ENCODE assay signal across 36 cellular contexts in genomic region chr15:83993591-83993990, GRCh38.
DNase-seq lines count a peak whose midpoint lies in the region; ATAC-seq, FAIRE-seq and TF ChIP-seq lines count a peak whose summit lies in the region.
"Had no signal": no experiment of that assay in that cellular context is flagged by ENCODE, and none has a peak within 500 bp of the region (broad histone marks: within the 10 kb centered on the region; RNA-seq: fewer than 3 reads in every experiment).

No MANE protein-coding gene starts in this region.

- TF ChIP-seq POLR2A in breast epithelium (IDR thresholded peaks at IDR 0.05) (no peak), K562 (conservative IDR thresholded peaks at IDR 0.05) (no peak)

- H3K27ac ChIP-seq in breast epithelium (no peak overlapping the region), K562 (ENCODE audit: extremely low read depth, low read depth, low read length) (no peak overlapping the region)
- H3K27ac ChIP-seq: epithelial cell of prostate, gastrocnemius medialis, left lung, right atrium auricular region, spleen had no signal

- no peak overlapping the region for H2AFZ ChIP-seq in K562 (ENCODE audit: low read depth, low read length)

- H3K9ac ChIP-seq in K562 (ENCODE audit: insufficient read depth in 1 of 2, low read depth in 2 of 2, low read length in 2 of 2), result no peak overlapping the region

- TF ChIP-seq EP300 in K562 (IDR thresholded peaks at IDR 0.05; ENCODE audit: low read length), result no peak

- peak; percentile 5 for TF ChIP-seq CTCF in MCF 10A (IDR thresholded peaks at IDR 0.05; ENCODE audit: unreplicated experiment)
- no peak for TF ChIP-seq CTCF in breast epithelium (IDR thresholded peaks at IDR 0.05)
- 0 out of 2 replicates have a peak, but pooled peaks have one; percentile 17 for TF ChIP-seq CTCF in LNCaP clone FGC (IDR thresholded peaks at IDR 0.05; ENCODE audit: control insufficient read depth, extremely low read depth, insufficient read depth)
- TF ChIP-seq CTCF in K562 (IDR thresholded peaks at IDR 0.05 in 2 of 3, conservative IDR thresholded peaks at IDR 0.05 in 1 of 3; ENCODE audit: insufficient read depth in 2 of 3, low read depth in 1 of 3, low read length in 3 of 3), result no peak
- TF ChIP-seq CTCF in retinal pigment epithelial cell (conservative IDR thresholded peaks at IDR 0.05; ENCODE audit: low read depth, low read length), result peak; percentile 16

- no peaks in the 10 kb centered on the region for H3K27me3 Mint-ChIP-seq in MCF 10A (ENCODE audit: insufficient read depth, unreplicated experiment)
- H3K27me3 Mint-ChIP-seq: activated CD4-positive, alpha-beta memory T cell treated with anti-CD3 and anti-CD28 coated beads for 36 hours; activated naive CD8-positive, alpha-beta T cell treated with anti-CD3 and anti-CD28 coated beads for 36 hours had no signal

- no peaks in the 10 kb centered on the region; the same call in 1 of the 2 replicates for H4K20me1 ChIP-seq in K562 (replicated peaks; ENCODE audit: control insufficient read depth, insufficient read depth, low read length)

- intact Hi-C loops in MCF 10A (cut with micrococcal nuclease) (no loop called here), breast epithelium (cut with DNase I; ENCODE audit: low total_unique reads) (no loop called here), K562 (cut with micrococcal nuclease) (no loop called here)

- TF ChIP-seq RAD21 in K562 (CRISPR knock-in tag; conservative IDR thresholded peaks at IDR 0.05 in 1 of 2, IDR thresholded peaks at IDR 0.05 in 1 of 2), result peak in 1 of 2 experiments; percentile 15; a peak in 1 of 4 replicates

- no peaks in the 10 kb centered on the region for H3K27me3 ChIP-seq in breast epithelium
- H3K27me3 ChIP-seq in K562 (ENCODE audit: control insufficient read depth in 2 of 2, insufficient read depth in 2 of 2, low read length in 2 of 2), result 0 out of 5 replicates have a peak, but pooled peaks cover 0 to 4% of the 10 kb centered on the region in 2 experiments
- H3K27me3 ChIP-seq: ascending aorta, gastrocnemius medialis, left lung, right atrium auricular region, spleen had no signal

- H3K4me1 Mint-ChIP-seq in MCF 10A (ENCODE audit: insufficient read depth, unreplicated experiment), result no peaks in the 10 kb centered on the region
- H3K4me1 Mint-ChIP-seq: activated naive CD8-positive, alpha-beta T cell treated with anti-CD3 and anti-CD28 coated beads for 36 hours; immature natural killer cell; natural killer cell; stimulated activated effector memory CD8-positive, alpha-beta T cell treated with anti-CD3 and anti-CD28 coated beads, Interleukin-12 subunit alpha, Interleukin-12 subunit beta, amount 100 ng/mL, for 72 hours had no signal

- H3K4me3 ChIP-seq in breast epithelium (no peak overlapping the region), LNCaP clone FGC (ENCODE audit: low read depth, low read length) (no peak overlapping the region), K562 (no peak overlapping the region), retinal pigment epithelial cell (ENCODE audit: low read length) (no peak overlapping the region)
- H3K4me3 ChIP-seq: ascending aorta, gastrocnemius medialis, left lung, right atrium auricular region, spleen had no signal

- in situ Hi-C loops in K562 (cut with MboI), result no loop called here

- FAIRE-seq in K562 (lab: Jason Lieb, UNC), result no peak
- FAIRE-seq: HepG2 had no signal

- no peaks in the 10 kb centered on the region for H3K9me3 Mint-ChIP-seq in MCF 10A (ENCODE audit: unreplicated experiment)
- H3K9me3 Mint-ChIP-seq: activated CD4-positive, alpha-beta memory T cell treated with anti-CD3 and anti-CD28 coated beads for 36 hours; activated naive CD8-positive, alpha-beta T cell treated with anti-CD3 and anti-CD28 coated beads for 36 hours; natural killer cell; stimulated activated effector memory CD8-positive, alpha-beta T cell treated with anti-CD3 and anti-CD28 coated beads, Interleukin-12 subunit alpha, Interleukin-12 subunit beta, amount 100 ng/mL, for 72 hours had no signal

- no TSS peak for BruUV-seq in MCF 10A (replicated peaks; lab: Mats Ljungman, UMichigan)
- BruUV-seq in K562 (replicated peaks; lab: Mats Ljungman, UMichigan), result no TSS peak

- no peaks in the 10 kb centered on the region for H3K9me1 ChIP-seq in K562 (ENCODE audit: control insufficient read depth, insufficient read depth, low read length)

- no peaks in the 10 kb centered on the region for H3K36me3 ChIP-seq in breast epithelium
- H3K36me3 ChIP-seq in K562 (ENCODE audit: control insufficient read depth, insufficient read depth, low read length), result no peaks in the 10 kb centered on the region
- H3K36me3 ChIP-seq: ascending aorta, gastrocnemius medialis, left lung, right atrium auricular region, spleen had no signal

- H3K4me1 ChIP-seq in breast epithelium (no peaks in the 10 kb centered on the region), K562 (replicated peaks in 1 of 2; ENCODE audit: control insufficient read depth in 2 of 2, insufficient read depth in 2 of 2, low read length in 2 of 2) (no peaks in the 10 kb centered on the region)
- H3K4me1 ChIP-seq: gastrocnemius medialis, left lung, right atrium auricular region, spleen had no signal

- no peaks in the 10 kb centered on the region for H3K36me3 Mint-ChIP-seq in MCF 10A (ENCODE audit: insufficient read depth, unreplicated experiment)
- H3K36me3 Mint-ChIP-seq: activated CD4-positive, alpha-beta memory T cell treated with anti-CD3 and anti-CD28 coated beads for 36 hours; activated naive CD8-positive, alpha-beta T cell treated with anti-CD3 and anti-CD28 coated beads for 36 hours; immature natural killer cell; natural killer cell; stimulated activated effector memory CD8-positive, alpha-beta T cell treated with anti-CD3 and anti-CD28 coated beads, Interleukin-12 subunit alpha, Interleukin-12 subunit beta, amount 100 ng/mL, for 72 hours had no signal

- CTCF ChIA-PET in MCF 10A (lab: Yijun Ruan, JAX), result interaction anchor here (0.6 to 1.1 kb wide), 6 partner anchors 14 to 258 kb away, joined by 3 to 5 read pairs (median 4); no protein-coding TSS in a partner anchor
- CTCF ChIA-PET in K562 (lab: Yijun Ruan, JAX; ENCODE audit: low intra/inter-chr PET ratio), result no interaction called here

- no peak for DNase-seq in MCF 10A (ENCODE audit: unreplicated experiment)
- DNase-seq in breast epithelium (ENCODE audit: low spot score in 2 of 2), result no peak
- no peak for DNase-seq in LNCaP clone FGC (ENCODE audit: low read depth)
- no peak for DNase-seq in K562 (ENCODE audit: extremely low read depth in 1 of 4, low spot score in 3 of 4)
- DNase-seq in retinal pigment epithelial cell (ENCODE audit: low read depth), result no peak
- DNase-seq in activated T-cell treated with anti-CD3 and anti-CD28 coated beads for 4 hours, result no peak
- no peak for DNase-seq in NCI-H524 (lab: John Stamatoyannopoulos, UW)
- DNase-seq: activated CD4-positive, alpha-beta memory T cell treated with anti-CD3 and anti-CD28 coated beads for 36 hours; activated CD4-positive, CD25-positive, alpha-beta regulatory T cell; activated effector memory CD4-positive, alpha-beta T cell treated with Interleukin-2 at 50 U/mL for 16 hours; activated naive CD8-positive, alpha-beta T cell treated with anti-CD3 and anti-CD28 coated beads for 36 hours; cerebellar nuclear complex; COR-L47; DMS79 treated with DMSO at 0.1 percent for 48 hours; gastrocnemius medialis; GOT3; hippocampal formation; immature natural killer cell; left lung; natural killer cell; NCI-H1417; NCI-H2081 treated with DMSO at 0.1 percent for 48 hours; NCI-H345; NCI-H82; OCI-M1; SHP77; spleen; stimulated activated CD4-positive, alpha-beta T cell treated with anti-CD3 and anti-CD28 coated beads, Interleukin-2, amount 100 ng/mL, for 48 hours; substantia nigra; T-helper 9 cell had no signal

- POLR2A ChIA-PET in MCF 10A (lab: Yijun Ruan, JAX) (no interaction called here), K562 (lab: Yijun Ruan, JAX) (interaction anchor here (0.8 to 1.0 kb wide), 2 partner anchors 11 to 20 kb away, joined by 3 to 4 read pairs; no protein-coding TSS in a partner anchor)

- WGBS in K562 (ENCODE audit: insufficient coverage, low coverage, missing lambda C conversion rate), result 0% methylated on average over 2 of the region's 2 CpGs

- H3K9me3 ChIP-seq in breast epithelium, result no peaks in the 10 kb centered on the region
- no peaks in the 10 kb centered on the region for H3K9me3 ChIP-seq in K562 (replicated peaks; ENCODE audit: control insufficient read depth, insufficient read depth, low read depth, low read length)
- H3K9me3 ChIP-seq: ascending aorta, gastrocnemius medialis, left lung, right atrium auricular region, spleen had no signal

- no peak overlapping the region for H3K27ac Mint-ChIP-seq in MCF 10A (ENCODE audit: low read depth, unreplicated experiment)
- H3K27ac Mint-ChIP-seq: activated CD4-positive, alpha-beta memory T cell treated with anti-CD3 and anti-CD28 coated beads for 36 hours; activated naive CD8-positive, alpha-beta T cell treated with anti-CD3 and anti-CD28 coated beads for 36 hours; immature natural killer cell; natural killer cell; stimulated activated effector memory CD8-positive, alpha-beta T cell treated with anti-CD3 and anti-CD28 coated beads, Interleukin-12 subunit alpha, Interleukin-12 subunit beta, amount 100 ng/mL, for 72 hours had no signal

- H3K4me3 Mint-ChIP-seq in MCF 10A (ENCODE audit: unreplicated experiment), result no peak overlapping the region
- H3K4me3 Mint-ChIP-seq: activated CD4-positive, alpha-beta memory T cell treated with anti-CD3 and anti-CD28 coated beads for 36 hours; activated naive CD8-positive, alpha-beta T cell treated with anti-CD3 and anti-CD28 coated beads for 36 hours; immature natural killer cell; natural killer cell; stimulated activated effector memory CD8-positive, alpha-beta T cell treated with anti-CD3 and anti-CD28 coated beads, Interleukin-12 subunit alpha, Interleukin-12 subunit beta, amount 100 ng/mL, for 72 hours had no signal

- H3K4me2 ChIP-seq in K562 (ENCODE audit: insufficient read depth, low read length), result no peak overlapping the region

- no peaks in the 10 kb centered on the region for H3K79me2 ChIP-seq in K562 (ENCODE audit: control insufficient read depth, insufficient read depth, low read length)

- ATAC-seq in K562, result no peak
- no peak for ATAC-seq in GM19395 (IDR thresholded peaks at IDR 0.05; ENCODE audit: unreplicated experiment)
- ATAC-seq: gastrocnemius medialis; HepG2; left lung; natural killer cell; stimulated activated effector memory CD8-positive, alpha-beta T cell treated with anti-CD3 and anti-CD28 coated beads, Interleukin-12 subunit alpha, Interleukin-12 subunit beta, amount 100 ng/mL, for 72 hours had no signal

TF ChIP-seq in K562, 482 proteins besides CTCF, POLR2A, EP300 and RAD21:
- TF ChIP-seq ZNF696 (CRISPR knock-in tag; conservative IDR thresholded peaks at IDR 0.05) (no peak), ZNF384 (IDR thresholded peaks at IDR 0.05; ENCODE audit: low read depth, low read length) (peak; percentile 79)

Comparison
In these comparisons a context has a peak if more than half of its experiments do, and no peak if none do; other contexts are left out.
1. CTCF ChIP-seq: peak in MCF 10A (single experiment), LNCaP clone FGC (single experiment) and retinal pigment epithelial cell (single experiment); none in breast epithelium (0 of 3) and K562 (0 of 3).